In genomic region chr17:15514469-15514868, GRCh38 we compare ENCODE assay signal across 15 cellular contexts.
"Had no signal": no experiment of that assay in that cellular context is flagged by ENCODE, and none has a peak within 500 bp of the region (broad histone marks: within the 10 kb centered on the region; RNA-seq: fewer than 3 reads in every experiment).

No MANE protein-coding gene starts in this region.

- H3K4me1 Mint-ChIP-seq: activated naive CD4-positive, alpha-beta T cell treated with anti-CD3 and anti-CD28 coated beads, Interleukin-2, amount 50 U/mL, for 24 hours had no signal

- H3K4me1 ChIP-seq: gastrocnemius medialis had no signal

- H3K27me3 Mint-ChIP-seq: activated naive CD4-positive, alpha-beta T cell treated with anti-CD3 and anti-CD28 coated beads, Interleukin-2, amount 50 U/mL, for 24 hours; memory B cell had no signal

- H3K27ac ChIP-seq: gastrocnemius medialis had no signal

- H3K36me3 ChIP-seq: ovary had no signal

- H3K4me3 ChIP-seq: gastrocnemius medialis, ovary, testis had no signal

- DNase-seq: activated CD4-positive, alpha-beta T cell treated with anti-CD3 and anti-CD28 coated beads, Interleukin-2, amount 50 U/mL, for 4 hours; activated effector memory CD4-positive, alpha-beta T cell treated with Interleukin-2 at 50 U/mL for 16 hours; activated T-cell treated with anti-CD3 and anti-CD28 coated beads, Interleukin-2, amount 50 U/mL, for 1 hour; amniotic stem cell; effector CD4-positive, alpha-beta T cell; gastrocnemius medialis; left cardiac atrium; ovary; stimulated activated CD4-positive, alpha-beta T cell treated with anti-CD3 and anti-CD28 coated beads, Interleukin-4, amount 100 ng/mL, for 1 hour; stimulated activated CD8-positive, alpha-beta memory T cell treated with anti-CD3 and anti-CD28 coated beads, Interleukin-4, amount 100 ng/mL, for 48 hours; stimulated activated naive CD8-positive, alpha-beta T cell treated with anti-CD3 and anti-CD28 coated beads, Interleukin-15, Interleukin-2, amounts not matched to agents 100 U/mL and 50 U/mL, for 24 hours; testis had no signal

- H3K27ac Mint-ChIP-seq: activated naive CD4-positive, alpha-beta T cell treated with anti-CD3 and anti-CD28 coated beads, Interleukin-2, amount 50 U/mL, for 24 hours; memory B cell had no signal

- H3K27me3 ChIP-seq: gastrocnemius medialis, ovary, testis had no signal

- H3K9me3 Mint-ChIP-seq: activated naive CD4-positive, alpha-beta T cell treated with anti-CD3 and anti-CD28 coated beads, Interleukin-2, amount 50 U/mL, for 24 hours; memory B cell had no signal

- H3K9me3 ChIP-seq: gastrocnemius medialis, ovary, testis had no signal

- H3K4me3 Mint-ChIP-seq: activated naive CD4-positive, alpha-beta T cell treated with anti-CD3 and anti-CD28 coated beads, Interleukin-2, amount 50 U/mL, for 24 hours; memory B cell had no signal

- ATAC-seq: activated CD4-positive, CD25-positive, alpha-beta regulatory T cell treated with anti-CD3 and anti-CD28 coated beads, Interleukin-2, amount 50 U/mL, for 24 hours; gastrocnemius medialis; left cardiac atrium; stimulated activated naive CD8-positive, alpha-beta T cell treated with anti-CD3 and anti-CD28 coated beads, Interleukin-15, Interleukin-2, amounts not matched to agents 100 U/mL and 50 U/mL, for 24 hours had no signal
